In genomic region chr16:58501242-58502131, GRCh38 we compare ENCODE assay signal across 8 cellular contexts. TPM values are rescaled to one million over a fixed set of nuclear protein-coding genes. Genes with fewer than 3 reads are reported as not detected.
DNase-seq lines count a peak whose midpoint lies in the region; ATAC-seq lines count a peak whose summit lies in the region.

No MANE protein-coding gene starts in this region.

- no peaks in the 10 kb centered on the region for H3K36me3 ChIP-seq in endocrine pancreas (ENCODE audit: control insufficient read depth, insufficient read depth, low read length)
- H3K36me3 ChIP-seq in mucosa of stomach (ENCODE audit: control insufficient read depth, insufficient read depth, low read length), result no peaks in the 10 kb centered on the region

- H3K27me3 ChIP-seq in endocrine pancreas (ENCODE audit: control insufficient read depth, insufficient read depth, low read length) (no peaks in the 10 kb centered on the region), mucosa of stomach (ENCODE audit: control insufficient read depth, insufficient read depth, low read length) (peaks cover 42% of the 10 kb centered on the region)

- DNase-seq in NCI-H82 (lab: John Stamatoyannopoulos, UW) (peak; percentile 66), NCI-H82 treated with DMSO at 0.1 percent for 48 hours (lab: John Stamatoyannopoulos, UW; ENCODE audit: unreplicated experiment) (no peak)
- peak; percentile 43 for DNase-seq in activated CD4-positive, alpha-beta T cell treated with anti-CD3 and anti-CD28 coated beads, Interleukin-2, amount 50 U/mL, for 1 hour

- ATAC-seq in GM21576 (IDR thresholded peaks at IDR 0.05; ENCODE audit: unreplicated experiment) (no peak), GM21447 (IDR thresholded peaks at IDR 0.05; ENCODE audit: unreplicated experiment) (no peak)

- H3K9ac ChIP-seq in endocrine pancreas (ENCODE audit: control insufficient read depth, insufficient read depth, low read length) (peak overlapping the region; percentile 78), mucosa of stomach (ENCODE audit: low read length) (no peak overlapping the region)

- H3K4me3 ChIP-seq in endocrine pancreas (ENCODE audit: control insufficient read depth, insufficient read depth, low read length) (no peak overlapping the region), mucosa of stomach (ENCODE audit: low read length) (peak overlapping the region; percentile 2)

- H3K4me1 ChIP-seq in endocrine pancreas (ENCODE audit: control insufficient read depth, insufficient read depth, low read length), result no peaks in the 10 kb centered on the region
- peaks cover 25% of the 10 kb centered on the region for H3K4me1 ChIP-seq in mucosa of stomach (ENCODE audit: control insufficient read depth, insufficient read depth, low read length)

- H3K27ac ChIP-seq in temporal lobe (ENCODE audit: low read depth, low read length), result peak overlapping the region; percentile 93

- H3K9me3 ChIP-seq in endocrine pancreas (ENCODE audit: control insufficient read depth, low read length) (no peaks in the 10 kb centered on the region), mucosa of stomach (ENCODE audit: control insufficient read depth, low read length) (no peaks in the 10 kb centered on the region)

RNA-seq across cellular contexts. Expression of gene NDRG4, which starts 1.5 kb away (rescaled TPM):
- total RNA-seq in temporal lobe, result 221 TPM

RNA-seq across cellular contexts. Expression of gene SETD6, which starts 13.8 kb away (rescaled TPM):
- 18.7 TPM for total RNA-seq in temporal lobe
